ENCODE assay signal across 1 cellular context in genomic region chr12:111405149-111405855, GRCh38.
A peak's percentile ranks its signal among the peaks of the same experiment; 100 is the strongest.
TF ChIP-seq lines count a peak whose summit lies in the region.

No MANE protein-coding gene starts in this region.

TF ChIP-seq in K562, 482 proteins besides CTCF, POLR2A, EP300 and RAD21 (continued from another document and continues in another):
- TF ChIP-seq E2F5 (CRISPR knock-in tag; IDR thresholded peaks at IDR 0.05) (no peak), HDAC1 (IDR thresholded peaks at IDR 0.05) (no peak; a peak in 1 of 4 replicates), ATF7 (IDR thresholded peaks at IDR 0.05) (peak; percentile 92), GTF2E2 (tag; IDR thresholded peaks at IDR 0.05) (peak; percentile 52; the same call in 1 of the 2 replicates), PRPF4 (IDR thresholded peaks at IDR 0.05; ENCODE audit: insufficient read depth, low read depth, low read length, poor library complexity, severe bottlenecking) (peak; percentile 66), RBM34 (IDR thresholded peaks at IDR 0.05; ENCODE audit: borderline replicate concordance, insufficient read depth, low read length) (no peak), RBM15 (IDR thresholded peaks at IDR 0.05; ENCODE audit: insufficient read depth, low read length) (no peak), ZNF511 (CRISPR knock-in tag; IDR thresholded peaks at IDR 0.05) (no peak), DDX20 (tag; IDR thresholded peaks at IDR 0.05; ENCODE audit: low read depth) (no peak), ZNF740 (CRISPR knock-in tag; IDR thresholded peaks at IDR 0.05) (no peak), ZNF740 (tag; IDR thresholded peaks at IDR 0.05) (no peak), ZNF668 (CRISPR knock-in tag; IDR thresholded peaks at IDR 0.05) (no peak), POLR2G (IDR thresholded peaks at IDR 0.05; ENCODE audit: low read depth, low read length) (peak; percentile 91), ZNF24 (IDR thresholded peaks at IDR 0.05) (no peak), AFF1 (IDR thresholded peaks at IDR 0.05; ENCODE audit: low read depth in 1 of 2, partially characterized antibody in 2 of 2) (peak in 1 of 2 experiments; percentile 60), ZNF639 (CRISPR knock-in tag; conservative IDR thresholded peaks at IDR 0.05 in 1 of 2, IDR thresholded peaks at IDR 0.05 in 1 of 2) (no peak), DMBX1 (CRISPR knock-in tag; IDR thresholded peaks at IDR 0.05; ENCODE audit: borderline replicate concordance) (peak; percentile 46), ZNF445 (CRISPR knock-in tag; IDR thresholded peaks at IDR 0.05; ENCODE audit: low read depth) (no peak), ZC3H8 (IDR thresholded peaks at IDR 0.05) (no peak), USF2 (CRISPR knock-in tag; IDR thresholded peaks at IDR 0.05) (peak; percentile 95), ZNF780A (CRISPR knock-in tag; IDR thresholded peaks at IDR 0.05) (no peak), ZNF583 (CRISPR knock-in tag; IDR thresholded peaks at IDR 0.05) (peak; percentile 77; the same call in 1 of the 2 replicates), ZBTB1 (CRISPR knock-in tag; IDR thresholded peaks at IDR 0.05; ENCODE audit: borderline replicate concordance, low read depth) (no peak), SIN3A (IDR thresholded peaks at IDR 0.05; ENCODE audit: borderline replicate concordance in 2 of 2, control insufficient read depth in 1 of 2, low read depth in 2 of 2, low read length in 2 of 2) (no peak), TRIM24 (IDR thresholded peaks at IDR 0.05) (peak in 1 of 2 experiments; percentile 36; a peak in 1 of 4 replicates), HIVEP1 (CRISPR knock-in tag; IDR thresholded peaks at IDR 0.05) (peak; percentile 50; the same call in 1 of the 2 replicates), HNRNPL (IDR thresholded peaks at IDR 0.05; ENCODE audit: low read depth, low read length) (peak; percentile 63; the same call in 1 of the 2 replicates), ZNF551 (CRISPR knock-in tag; IDR thresholded peaks at IDR 0.05) (no peak), BRCA1 (IDR thresholded peaks at IDR 0.05) (no peak), BRCA1 (CRISPR knock-in tag; IDR thresholded peaks at IDR 0.05) (no peak), EHMT2 (IDR thresholded peaks at IDR 0.05) (no peak), PHF8 (IDR thresholded peaks at IDR 0.05; ENCODE audit: borderline replicate concordance, low read length) (peak; percentile 64), CHD4 (IDR thresholded peaks at IDR 0.05; ENCODE audit: insufficient read depth, insufficient replicate concordance, low read depth, low read length, poor library complexity, severe bottlenecking) (peak; percentile 86), ETV5 (CRISPR knock-in tag; IDR thresholded peaks at IDR 0.05; ENCODE audit: low read depth) (no peak; the same call in 1 of the 2 replicates), ZNF282 (CRISPR knock-in tag; IDR thresholded peaks at IDR 0.05) (no peak), MCM3 (IDR thresholded peaks at IDR 0.05) (no peak), ZNF778 (CRISPR knock-in tag; IDR thresholded peaks at IDR 0.05) (no peak), SMARCB1 (IDR thresholded peaks at IDR 0.05; ENCODE audit: insufficient read length, low read depth) (peak; percentile 96), RB1 (IDR thresholded peaks at IDR 0.05; ENCODE audit: low read depth) (peak; percentile 76; the same call in 1 of the 2 replicates), FOXM1 (IDR thresholded peaks at IDR 0.05; ENCODE audit: low read depth) (no peak), FOXM1 (CRISPR knock-in tag; IDR thresholded peaks at IDR 0.05; ENCODE audit: low read depth) (no peak; the same call in 1 of the 2 replicates), MTA2 (IDR thresholded peaks at IDR 0.05; ENCODE audit: low read depth) (peak; percentile 52), ZNF699 (CRISPR knock-in tag; IDR thresholded peaks at IDR 0.05; ENCODE audit: insufficient replicate concordance) (no peak)
- TF ChIP-seq, protein P1, sequence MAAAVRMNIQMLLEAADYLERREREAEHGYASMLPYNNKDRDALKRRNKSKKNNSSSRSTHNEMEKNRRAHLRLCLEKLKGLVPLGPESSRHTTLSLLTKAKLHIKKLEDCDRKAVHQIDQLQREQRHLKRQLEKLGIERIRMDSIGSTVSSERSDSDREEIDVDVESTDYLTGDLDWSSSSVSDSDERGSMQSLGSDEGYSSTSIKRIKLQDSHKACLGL (CRISPR knock-in tag; IDR thresholded peaks at IDR 0.05; ENCODE audit: borderline replicate concordance, poor library complexity, severe bottlenecking) = no peak
- TF ChIP-seq, protein P2, sequence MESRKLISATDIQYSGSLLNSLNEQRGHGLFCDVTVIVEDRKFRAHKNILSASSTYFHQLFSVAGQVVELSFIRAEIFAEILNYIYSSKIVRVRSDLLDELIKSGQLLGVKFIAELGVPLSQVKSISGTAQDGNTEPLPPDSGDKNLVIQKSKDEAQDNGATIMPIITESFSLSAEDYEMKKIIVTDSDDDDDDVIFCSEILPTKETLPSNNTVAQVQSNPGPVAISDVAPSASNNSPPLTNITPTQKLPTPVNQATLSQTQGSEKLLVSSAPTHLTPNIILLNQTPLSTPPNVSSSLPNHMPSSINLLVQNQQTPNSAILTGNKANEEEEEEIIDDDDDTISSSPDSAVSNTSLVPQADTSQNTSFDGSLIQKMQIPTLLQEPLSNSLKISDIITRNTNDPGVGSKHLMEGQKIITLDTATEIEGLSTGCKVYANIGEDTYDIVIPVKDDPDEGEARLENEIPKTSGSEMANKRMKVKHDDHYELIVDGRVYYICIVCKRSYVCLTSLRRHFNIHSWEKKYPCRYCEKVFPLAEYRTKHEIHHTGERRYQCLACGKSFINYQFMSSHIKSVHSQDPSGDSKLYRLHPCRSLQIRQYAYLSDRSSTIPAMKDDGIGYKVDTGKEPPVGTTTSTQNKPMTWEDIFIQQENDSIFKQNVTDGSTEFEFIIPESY (CRISPR knock-in tag; IDR thresholded peaks at IDR 0.05) = 0 out of 2 replicates have a peak, but pooled peaks have one; percentile 34
- TF ChIP-seq, protein P3, sequence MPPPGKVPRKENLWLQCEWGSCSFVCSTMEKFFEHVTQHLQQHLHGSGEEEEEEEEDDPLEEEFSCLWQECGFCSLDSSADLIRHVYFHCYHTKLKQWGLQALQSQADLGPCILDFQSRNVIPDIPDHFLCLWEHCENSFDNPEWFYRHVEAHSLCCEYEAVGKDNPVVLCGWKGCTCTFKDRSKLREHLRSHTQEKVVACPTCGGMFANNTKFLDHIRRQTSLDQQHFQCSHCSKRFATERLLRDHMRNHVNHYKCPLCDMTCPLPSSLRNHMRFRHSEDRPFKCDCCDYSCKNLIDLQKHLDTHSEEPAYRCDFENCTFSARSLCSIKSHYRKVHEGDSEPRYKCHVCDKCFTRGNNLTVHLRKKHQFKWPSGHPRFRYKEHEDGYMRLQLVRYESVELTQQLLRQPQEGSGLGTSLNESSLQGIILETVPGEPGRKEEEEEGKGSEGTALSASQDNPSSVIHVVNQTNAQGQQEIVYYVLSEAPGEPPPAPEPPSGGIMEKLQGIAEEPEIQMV (tag; conservative IDR thresholded peaks at IDR 0.05; ENCODE audit: low read depth) = no peak
- TF ChIP-seq, protein P4, sequence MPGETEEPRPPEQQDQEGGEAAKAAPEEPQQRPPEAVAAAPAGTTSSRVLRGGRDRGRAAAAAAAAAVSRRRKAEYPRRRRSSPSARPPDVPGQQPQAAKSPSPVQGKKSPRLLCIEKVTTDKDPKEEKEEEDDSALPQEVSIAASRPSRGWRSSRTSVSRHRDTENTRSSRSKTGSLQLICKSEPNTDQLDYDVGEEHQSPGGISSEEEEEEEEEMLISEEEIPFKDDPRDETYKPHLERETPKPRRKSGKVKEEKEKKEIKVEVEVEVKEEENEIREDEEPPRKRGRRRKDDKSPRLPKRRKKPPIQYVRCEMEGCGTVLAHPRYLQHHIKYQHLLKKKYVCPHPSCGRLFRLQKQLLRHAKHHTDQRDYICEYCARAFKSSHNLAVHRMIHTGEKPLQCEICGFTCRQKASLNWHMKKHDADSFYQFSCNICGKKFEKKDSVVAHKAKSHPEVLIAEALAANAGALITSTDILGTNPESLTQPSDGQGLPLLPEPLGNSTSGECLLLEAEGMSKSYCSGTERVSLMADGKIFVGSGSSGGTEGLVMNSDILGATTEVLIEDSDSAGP (CRISPR knock-in tag; IDR thresholded peaks at IDR 0.05) = no peak
- TF ChIP-seq, protein P5, sequence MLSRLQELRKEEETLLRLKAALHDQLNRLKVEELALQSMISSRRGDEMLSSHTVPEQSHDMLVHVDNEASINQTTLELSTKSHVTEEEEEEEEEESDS (CRISPR knock-in tag; IDR thresholded peaks at IDR 0.05) = no peak
- TF ChIP-seq, protein P6, sequence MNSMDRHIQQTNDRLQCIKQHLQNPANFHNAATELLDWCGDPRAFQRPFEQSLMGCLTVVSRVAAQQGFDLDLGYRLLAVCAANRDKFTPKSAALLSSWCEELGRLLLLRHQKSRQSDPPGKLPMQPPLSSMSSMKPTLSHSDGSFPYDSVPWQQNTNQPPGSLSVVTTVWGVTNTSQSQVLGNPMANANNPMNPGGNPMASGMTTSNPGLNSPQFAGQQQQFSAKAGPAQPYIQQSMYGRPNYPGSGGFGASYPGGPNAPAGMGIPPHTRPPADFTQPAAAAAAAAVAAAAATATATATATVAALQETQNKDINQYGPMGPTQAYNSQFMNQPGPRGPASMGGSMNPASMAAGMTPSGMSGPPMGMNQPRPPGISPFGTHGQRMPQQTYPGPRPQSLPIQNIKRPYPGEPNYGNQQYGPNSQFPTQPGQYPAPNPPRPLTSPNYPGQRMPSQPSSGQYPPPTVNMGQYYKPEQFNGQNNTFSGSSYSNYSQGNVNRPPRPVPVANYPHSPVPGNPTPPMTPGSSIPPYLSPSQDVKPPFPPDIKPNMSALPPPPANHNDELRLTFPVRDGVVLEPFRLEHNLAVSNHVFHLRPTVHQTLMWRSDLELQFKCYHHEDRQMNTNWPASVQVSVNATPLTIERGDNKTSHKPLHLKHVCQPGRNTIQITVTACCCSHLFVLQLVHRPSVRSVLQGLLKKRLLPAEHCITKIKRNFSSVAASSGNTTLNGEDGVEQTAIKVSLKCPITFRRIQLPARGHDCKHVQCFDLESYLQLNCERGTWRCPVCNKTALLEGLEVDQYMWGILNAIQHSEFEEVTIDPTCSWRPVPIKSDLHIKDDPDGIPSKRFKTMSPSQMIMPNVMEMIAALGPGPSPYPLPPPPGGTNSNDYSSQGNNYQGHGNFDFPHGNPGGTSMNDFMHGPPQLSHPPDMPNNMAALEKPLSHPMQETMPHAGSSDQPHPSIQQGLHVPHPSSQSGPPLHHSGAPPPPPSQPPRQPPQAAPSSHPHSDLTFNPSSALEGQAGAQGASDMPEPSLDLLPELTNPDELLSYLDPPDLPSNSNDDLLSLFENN (IDR thresholded peaks at IDR 0.05; ENCODE audit: low read depth in 2 of 2, low read length in 2 of 2) = peak in 1 of 2 experiments; percentile 84; a peak in 2 of 4 replicates
